ENCODE assay signal across 8 cellular contexts in genomic region chr5:96702503-96703383, GRCh38. TPM values are rescaled to one million over a fixed set of nuclear protein-coding genes. Genes with fewer than 3 reads are reported as not detected.
A peak's percentile ranks its signal among the peaks of the same experiment; 100 is the strongest.
DNase-seq lines count a peak whose midpoint lies in the region; ATAC-seq and TF ChIP-seq lines count a peak whose summit lies in the region.

No MANE protein-coding gene starts in this region.

- H3K9me3 Mint-ChIP-seq in activated T-cell treated with anti-CD3 and anti-CD28 coated beads, Interleukin-2, amount 50 U/mL, for 72 hours = no peaks in the 10 kb centered on the region

- no peaks in the 10 kb centered on the region for H3K79me2 ChIP-seq in OCI-LY3 (ENCODE audit: low read length)

- H3K9ac ChIP-seq in OCI-LY3 (ENCODE audit: low read length) (peak overlapping the region; percentile 45; the same call in 1 of the 2 replicates), muscle layer of colon (ENCODE audit: low read length) (peak overlapping the region; percentile 55)

- H3K4me1 ChIP-seq in OCI-LY3 (ENCODE audit: low read length) (peaks cover 36% of the 10 kb centered on the region), muscle layer of colon (ENCODE audit: insufficient read depth, low read length) (peaks cover 10% of the 10 kb centered on the region)

- H2AFZ ChIP-seq in OCI-LY3 (ENCODE audit: low read depth, low read length) = no peak overlapping the region

- H3K36me3 Mint-ChIP-seq in activated T-cell treated with anti-CD3 and anti-CD28 coated beads, Interleukin-2, amount 50 U/mL, for 72 hours (ENCODE audit: insufficient read depth in 2 of 2) = peaks cover 0 to 2% of the 10 kb centered on the region in 2 donors

- peaks cover 22% of the 10 kb centered on the region for H4K20me1 ChIP-seq in OCI-LY3 (ENCODE audit: insufficient read depth, low read length)

- no peak for TF ChIP-seq CTCF in AG10803 (conservative IDR thresholded peaks at IDR 0.05; ENCODE audit: low read length)
- TF ChIP-seq CTCF in OCI-LY3 (IDR thresholded peaks at IDR 0.05; ENCODE audit: low read depth, low read length) = no peak

- H3K27ac Mint-ChIP-seq in activated T-cell treated with anti-CD3 and anti-CD28 coated beads, Interleukin-2, amount 50 U/mL, for 72 hours = peak overlapping the region; percentile 96

- peak; percentile 94 for DNase-seq in AG10803 (ENCODE audit: low read depth)
- DNase-seq in activated T-cell treated with anti-CD3 and anti-CD28 coated beads, Interleukin-2, amount 50 U/mL, for 72 hours = peak; percentile 83
- peak; percentile 62 to 72 for DNase-seq in stimulated activated CD8-positive, alpha-beta memory T cell treated with anti-CD3 and anti-CD28 coated beads, Interleukin-4, amount 100 ng/mL, for 4 hours (ENCODE audit: low read depth in 2 of 2, low spot score in 1 of 2)

- peak overlapping the region; percentile 92 for H3K4me2 ChIP-seq in OCI-LY3 (ENCODE audit: low read length)

- H3K9me3 ChIP-seq in OCI-LY3 (ENCODE audit: insufficient read depth, low read length) (no peaks in the 10 kb centered on the region), muscle layer of colon (ENCODE audit: low read length) (no peaks in the 10 kb centered on the region)

- peak overlapping the region; percentile 94 to 96 for H3K4me3 Mint-ChIP-seq in activated T-cell treated with anti-CD3 and anti-CD28 coated beads, Interleukin-2, amount 50 U/mL, for 72 hours

- H3K4me3 ChIP-seq in AG10803 (ENCODE audit: low read length) = peak overlapping the region; percentile 72
- H3K4me3 ChIP-seq in OCI-LY3 (ENCODE audit: low read length) = peak overlapping the region; percentile 84
- H3K4me3 ChIP-seq in muscle layer of colon (ENCODE audit: low read depth in 1 of 2, low read length in 2 of 2) = peak overlapping the region; percentile 59 to 65

- H3K36me3 ChIP-seq in OCI-LY3 (replicated peaks; ENCODE audit: low read depth, low read length) = no peaks in the 10 kb centered on the region
- H3K36me3 ChIP-seq in muscle layer of colon (ENCODE audit: insufficient read depth, low read length) = peaks cover 9% of the 10 kb centered on the region

- H3K27me3 Mint-ChIP-seq in activated T-cell treated with anti-CD3 and anti-CD28 coated beads, Interleukin-2, amount 50 U/mL, for 72 hours (ENCODE audit: low read depth) = no peaks in the 10 kb centered on the region

- no peaks in the 10 kb centered on the region for H3K27me3 ChIP-seq in OCI-LY3 (ENCODE audit: low read depth, low read length)
- H3K27me3 ChIP-seq in muscle layer of colon (ENCODE audit: control insufficient read depth in 1 of 2, insufficient read depth in 2 of 2, low read length in 2 of 2) = no peaks in the 10 kb centered on the region

- peaks cover 56% of the 10 kb centered on the region for H3K4me1 Mint-ChIP-seq in activated T-cell treated with anti-CD3 and anti-CD28 coated beads, Interleukin-2, amount 50 U/mL, for 72 hours (ENCODE audit: low read depth)

- H3K27ac ChIP-seq in OCI-LY3 (ENCODE audit: low read length) (no peak overlapping the region), muscle layer of colon (ENCODE audit: low read depth, low read length) (peak overlapping the region; percentile 83)

- ATAC-seq in GM19043 (IDR thresholded peaks at IDR 0.05; ENCODE audit: low read depth, unreplicated experiment) = peak; percentile 48
- ATAC-seq in HG03342 (IDR thresholded peaks at IDR 0.05; ENCODE audit: unreplicated experiment) = peak; percentile 64
- ATAC-seq in activated T-cell treated with anti-CD3 and anti-CD28 coated beads, Interleukin-2, amount 50 U/mL, for 72 hours (replicated peaks in 1 of 2) = peak; percentile 81 to 85
- ATAC-seq in esophagus mucosa = peak; percentile 92

RNA-seq across cellular contexts. Expression of gene CAST, which starts 40.6 kb away (rescaled TPM):
- 100 to 1,000 TPM; 120 to 163 TPM for total RNA-seq in activated T-cell treated with anti-CD3 and anti-CD28 coated beads, Interleukin-2, amount 50 U/mL, for 72 hours
- total RNA-seq in esophagus mucosa = 433 TPM
